Comparison of ENCODE assay signal across 18 cellular contexts in the genomic region with DNA sequence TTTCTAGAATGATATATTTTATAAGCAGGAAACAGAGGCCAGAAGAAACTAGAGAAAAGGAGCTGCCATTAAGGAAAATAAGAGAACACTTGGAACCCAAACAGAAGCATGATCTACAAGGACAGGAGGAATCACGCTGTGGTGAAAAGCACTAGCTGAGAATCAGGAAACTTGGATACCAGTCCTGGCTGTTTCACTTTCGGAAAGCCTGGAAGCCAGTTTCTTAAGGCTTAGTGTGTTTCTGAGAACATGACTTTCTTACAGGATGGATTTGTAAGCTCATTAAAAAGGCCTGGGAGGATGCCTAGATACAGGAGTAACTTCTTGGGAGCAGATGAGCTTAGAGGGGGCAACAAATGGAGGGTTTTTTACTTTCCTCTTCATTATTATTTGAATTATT. TPM values are rescaled to one million over a fixed set of nuclear protein-coding genes. Genes with fewer than 3 reads are reported as not detected.
"Had no signal": no experiment of that assay in that cellular context is flagged by ENCODE, and none has a peak within 500 bp of the region (broad histone marks: within the 10 kb centered on the region; RNA-seq: fewer than 3 reads in every experiment).

No MANE protein-coding gene starts in this region.

- H3K36me3 ChIP-seq: esophagus squamous epithelium, spleen, uterus had no signal

- DNase-seq: activated CD4-positive, alpha-beta T cell treated with anti-CD3 and anti-CD28 coated beads for 36 hours; activated CD8-positive, alpha-beta memory T cell treated with anti-CD3 and anti-CD28 coated beads, Interleukin-2, amount 50 U/mL, for 4 hours; activated CD8-positive, alpha-beta T cell treated with anti-CD3 and anti-CD28 coated beads for 36 hours; activated effector memory CD4-positive, alpha-beta T cell treated with anti-CD3 and anti-CD28 coated beads, Interleukin-2, amount 50 U/mL, for 16 hours; activated T-cell treated with anti-CD3 and anti-CD28 coated beads, Interleukin-2, amount 50 U/mL, for 48 hours; amniotic stem cell; body of pancreas; cortex of kidney; effector CD4-positive, alpha-beta T cell; esophagus squamous epithelium; islet precursor cell; spleen; stimulated activated CD4-positive, alpha-beta T cell treated with anti-CD3 and anti-CD28 coated beads, Interleukin-1b, Interleukin-23, amount 100 ng/mL, for 48 hours; stimulated activated naive CD8-positive, alpha-beta T cell treated with anti-CD3 and anti-CD28 coated beads, Interleukin-15, amount 100 ng/mL, for 72 hours; T-helper 2 cell; uterus had no signal

- ATAC-seq: activated CD4-positive, alpha-beta T cell treated with anti-CD3 and anti-CD28 coated beads for 36 hours; activated CD8-positive, alpha-beta T cell treated with anti-CD3 and anti-CD28 coated beads for 36 hours; body of pancreas; left lobe of liver; natural killer cell treated with Interleukin-12 subunit alpha and Interleukin-12 subunit beta and Interleukin-15 and Interleukin-18, amount 100 ng/mL, for 72 hours; stimulated activated naive CD8-positive, alpha-beta T cell treated with anti-CD3 and anti-CD28 coated beads, Interleukin-15, amount 100 ng/mL, for 72 hours had no signal

- H3K27me3 ChIP-seq: body of pancreas, esophagus squamous epithelium, spleen, uterus had no signal

- H3K9me3 ChIP-seq: body of pancreas, esophagus squamous epithelium, spleen, uterus had no signal

- H3K27ac ChIP-seq: body of pancreas, esophagus squamous epithelium, spleen, uterus had no signal

- H3K4me3 ChIP-seq: body of pancreas, esophagus squamous epithelium, spleen, uterus had no signal

- H3K4me1 ChIP-seq: body of pancreas, esophagus squamous epithelium, spleen, uterus had no signal

RNA-seq across cellular contexts. Expression of a gene that starts 36.9 kb away (rescaled TPM):
- total RNA-seq: activated CD4-positive, alpha-beta T cell treated with anti-CD3 and anti-CD28 coated beads for 36 hours; activated CD8-positive, alpha-beta T cell treated with anti-CD3 and anti-CD28 coated beads for 36 hours had no signal
